Comparison of ENCODE assay signal across 11 cellular contexts in genomic region chr2:64327129-64327509, GRCh38.
DNase-seq lines count a peak whose midpoint lies in the region; ATAC-seq and TF ChIP-seq lines count a peak whose summit lies in the region.
"Had no signal": no experiment of that assay in that cellular context is flagged by ENCODE, and none has a peak within 500 bp of the region (broad histone marks: within the 10 kb centered on the region; RNA-seq: fewer than 3 reads in every experiment).

No MANE protein-coding gene starts in this region.

- H3K27ac ChIP-seq in lower lobe of right lung, result no peak overlapping the region
- peak overlapping the region; percentile 4 for H3K27ac ChIP-seq in temporal lobe (ENCODE audit: low read depth, low read length)
- H3K27ac ChIP-seq in coronary artery, result no peak overlapping the region

- H3K27me3 Mint-ChIP-seq in activated T-cell treated with anti-CD3 and anti-CD28 coated beads, Interleukin-2, amount 50 U/mL, for 72 hours (ENCODE audit: low read depth), result peaks cover 25% of the 10 kb centered on the region
- H3K27me3 Mint-ChIP-seq in activated CD8-positive, alpha-beta T cell treated with anti-CD3 and anti-CD28 coated beads, Interleukin-2, amount 10 ng/mL, durations not matched to agents 7 days and 5 days (ENCODE audit: low read depth), result peaks cover 18% of the 10 kb centered on the region

- H3K4me3 ChIP-seq in lower lobe of right lung (peak overlapping the region; percentile 25), coronary artery (no peak overlapping the region)

- H3K4me3 Mint-ChIP-seq in activated T-cell treated with anti-CD3 and anti-CD28 coated beads, Interleukin-2, amount 50 U/mL, for 72 hours, result peak overlapping the region; percentile 77 to 82
- peak overlapping the region; percentile 61 for H3K4me3 Mint-ChIP-seq in activated CD8-positive, alpha-beta T cell treated with anti-CD3 and anti-CD28 coated beads, Interleukin-2, amount 10 ng/mL, durations not matched to agents 7 days and 5 days
- H3K4me3 Mint-ChIP-seq: H9 had no signal

- H3K9me3 ChIP-seq in lower lobe of right lung, result no peaks in the 10 kb centered on the region

- H3K36me3 Mint-ChIP-seq in activated T-cell treated with anti-CD3 and anti-CD28 coated beads, Interleukin-2, amount 50 U/mL, for 72 hours (ENCODE audit: insufficient read depth in 2 of 2), result no peaks in the 10 kb centered on the region
- no peaks in the 10 kb centered on the region for H3K36me3 Mint-ChIP-seq in activated CD8-positive, alpha-beta T cell treated with anti-CD3 and anti-CD28 coated beads, Interleukin-2, amount 10 ng/mL, durations not matched to agents 7 days and 5 days (ENCODE audit: low read depth)

- H3K4me1 Mint-ChIP-seq in activated T-cell treated with anti-CD3 and anti-CD28 coated beads, Interleukin-2, amount 50 U/mL, for 72 hours (ENCODE audit: low read depth), result peaks cover 62% of the 10 kb centered on the region
- H3K4me1 Mint-ChIP-seq in activated CD8-positive, alpha-beta T cell treated with anti-CD3 and anti-CD28 coated beads, Interleukin-2, amount 10 ng/mL, durations not matched to agents 7 days and 5 days (ENCODE audit: low read depth), result peaks cover 75% of the 10 kb centered on the region

- H3K9me3 Mint-ChIP-seq in activated T-cell treated with anti-CD3 and anti-CD28 coated beads, Interleukin-2, amount 50 U/mL, for 72 hours, result no peaks in the 10 kb centered on the region
- no peaks in the 10 kb centered on the region for H3K9me3 Mint-ChIP-seq in activated CD8-positive, alpha-beta T cell treated with anti-CD3 and anti-CD28 coated beads, Interleukin-2, amount 10 ng/mL, durations not matched to agents 7 days and 5 days (ENCODE audit: insufficient read depth)
- H3K9me3 Mint-ChIP-seq: H9 had no signal

- CTCF ChIA-PET in activated CD8-positive, alpha-beta T cell treated with anti-CD3 and anti-CD28 coated beads, Interleukin-2, amount 10 ng/mL, durations not matched to agents 7 days and 5 days (lab: Charles Lee), result interaction anchor here (0.7 to 8.8 kb wide), 60 partner anchors 9 to 634 kb away, joined by 3 to 321 read pairs (median 6); partner anchors contain the start of genes AFTPH and UGP2

- DNase-seq in activated T-cell treated with anti-CD3 and anti-CD28 coated beads, Interleukin-2, amount 50 U/mL, for 72 hours, result no peak
- no peak for DNase-seq in activated T-cell treated with anti-CD3 and anti-CD28 coated beads, Interleukin-2, amount 50 U/mL, for 48 hours
- no peak for DNase-seq in activated CD8-positive, alpha-beta T cell treated with anti-CD3 and anti-CD28 coated beads, Interleukin-2, amount 10 ng/mL, durations not matched to agents 7 days and 5 days
- DNase-seq in lower lobe of right lung, result no peak
- DNase-seq in KG1 (lab: John Stamatoyannopoulos, UW), result no peak
- DNase-seq in coronary artery (ENCODE audit: low spot score), result no peak
- no peak for DNase-seq in NCI-H2196 (lab: John Stamatoyannopoulos, UW; ENCODE audit: unreplicated experiment)
- DNase-seq: activated gamma-delta T cell, H9, NCI-H1048 had no signal

- peaks cover 48% of the 10 kb centered on the region for H3K4me1 ChIP-seq in lower lobe of right lung

- POLR2A ChIA-PET in activated CD8-positive, alpha-beta T cell treated with anti-CD3 and anti-CD28 coated beads, Interleukin-2, amount 10 ng/mL, durations not matched to agents 7 days and 5 days (lab: Charles Lee), result interaction anchor here (1.0 to 3.0 kb wide), 5 partner anchors 115 to 802 kb away, joined by 3 to 24 read pairs (median 13); partner anchors contain the start of gene AFTPH

- intact Hi-C loops in lower lobe of right lung (cut with DNase I), result loop anchor here (10.0 kb wide), 1 partner anchor 282 kb away; no protein-coding TSS in a partner anchor

- H3K27me3 ChIP-seq in lower lobe of right lung (ENCODE audit: low read depth), result no peaks in the 10 kb centered on the region

- no peaks in the 10 kb centered on the region for H3K36me3 ChIP-seq in lower lobe of right lung

- ATAC-seq in activated T-cell treated with anti-CD3 and anti-CD28 coated beads, Interleukin-2, amount 50 U/mL, for 72 hours (replicated peaks in 1 of 2), result peak in 1 of 2 donors; percentile 1
- no peak for ATAC-seq in activated CD8-positive, alpha-beta T cell treated with anti-CD3 and anti-CD28 coated beads, Interleukin-2, amount 10 ng/mL, durations not matched to agents 7 days and 5 days
- ATAC-seq in lower lobe of right lung, result no peak

- TF ChIP-seq CTCF in lower lobe of right lung (IDR thresholded peaks at IDR 0.05), result no peak
- no peak for TF ChIP-seq CTCF in coronary artery (IDR thresholded peaks at IDR 0.05)

- peak overlapping the region; percentile 45 for H3K27ac Mint-ChIP-seq in activated T-cell treated with anti-CD3 and anti-CD28 coated beads, Interleukin-2, amount 50 U/mL, for 72 hours
- peak overlapping the region; percentile 79 for H3K27ac Mint-ChIP-seq in activated CD8-positive, alpha-beta T cell treated with anti-CD3 and anti-CD28 coated beads, Interleukin-2, amount 10 ng/mL, durations not matched to agents 7 days and 5 days
